19 cellular contexts compared by ENCODE assay signal in genomic region chr11:106082096-106082495, GRCh38. TPM values are rescaled to one million over a fixed set of nuclear protein-coding genes. Genes with fewer than 3 reads are reported as not detected.
DNase-seq lines count a peak whose midpoint lies in the region; ATAC-seq, FAIRE-seq and TF ChIP-seq lines count a peak whose summit lies in the region.
"Had no signal": no experiment of that assay in that cellular context is flagged by ENCODE, and none has a peak within 500 bp of the region (broad histone marks: within the 10 kb centered on the region; RNA-seq: fewer than 3 reads in every experiment).

No MANE protein-coding gene starts in this region.

- H3K27ac ChIP-seq in CD4-positive, CD25-positive, alpha-beta regulatory T cell (ENCODE audit: insufficient read depth, low read length, poor library complexity, severe bottlenecking) = no peak overlapping the region
- H3K27ac ChIP-seq in GM12878 (ENCODE audit: control insufficient read depth, insufficient read depth) = no peak overlapping the region
- H3K27ac ChIP-seq: A549; BLaER1 treated with 17β-estradiol and CSF1 and Interleukin-3, amounts not matched to agents 10 nM and 100 nM had no signal

- no peak overlapping the region for H3K9ac ChIP-seq in GM12878 (ENCODE audit: control insufficient read depth, insufficient read depth, low read length)
- H3K9ac ChIP-seq: BLaER1 treated with 17β-estradiol and CSF1 and Interleukin-3, amounts not matched to agents 10 nM and 100 nM had no signal

- no peak for FAIRE-seq in GM12878 (lab: Jason Lieb, UNC)
- FAIRE-seq: A549, GM12892 had no signal

- no peak for TF ChIP-seq EP300 in GM12878 (IDR thresholded peaks at IDR 0.05; ENCODE audit: borderline replicate concordance in 1 of 2, control insufficient read depth in 1 of 2, low read depth in 2 of 2, low read length in 2 of 2)

- H4K20me1 ChIP-seq in GM12878 (ENCODE audit: control insufficient read depth, insufficient read depth) = no peaks in the 10 kb centered on the region

- intact Hi-C loops in GM12878 (cut with micrococcal nuclease; ENCODE audit: unreplicated experiment) = loop anchor here (10.0 kb wide), 1 partner anchor 153 kb away; no protein-coding TSS in a partner anchor

- peak overlapping the region; percentile 7; the same call in 1 of the 2 replicates for H3K4me2 ChIP-seq in GM12878 (ENCODE audit: control insufficient read depth, insufficient read depth)
- H3K4me2 ChIP-seq: A549 had no signal

- no TSS peak for BruUV-seq in GM12878 (replicated peaks; lab: Mats Ljungman, UMichigan)

- no peaks in the 10 kb centered on the region for H3K9me3 Mint-ChIP-seq in CD4-positive, CD25-positive, alpha-beta regulatory T cell
- no peaks in the 10 kb centered on the region for H3K9me3 Mint-ChIP-seq in IgD-negative memory B cell
- no peaks in the 10 kb centered on the region for H3K9me3 Mint-ChIP-seq in nephron

- RAD21 ChIA-PET in GM12878 (lab: Charles Lee; ENCODE audit: unreplicated experiment) = interaction anchor here (1.0 kb wide), 1 partner anchor 9 kb away, joined by 3 read pairs; no protein-coding TSS in a partner anchor

- TF ChIP-seq POLR2A in GM12878 (IDR thresholded peaks at IDR 0.05; ENCODE audit: low read depth, low read length) = no peak

- SMC1A ChIA-PET in GM12878 (lab: Charles Lee; ENCODE audit: uncharacterized antibody, unreplicated experiment) = interaction anchor here (0.8 to 1.6 kb wide), 2 partner anchors 9 to 19 kb away, joined by 3 to 5 read pairs; no protein-coding TSS in a partner anchor

- no peak for TF ChIP-seq RAD21 in GM12878 (IDR thresholded peaks at IDR 0.05; ENCODE audit: insufficient read depth, low read depth, low read length)

- no peak overlapping the region for H2AFZ ChIP-seq in GM12878 (ENCODE audit: control insufficient read depth, low read depth, low read length)

- no peaks in the 10 kb centered on the region for H3K27me3 ChIP-seq in CD4-positive, CD25-positive, alpha-beta regulatory T cell (ENCODE audit: control insufficient read depth, insufficient read depth, low read length)
- no peaks in the 10 kb centered on the region for H3K27me3 ChIP-seq in GM12878 (replicated peaks in 1 of 2; ENCODE audit: control insufficient read depth in 2 of 2, insufficient read depth in 2 of 2, low read length in 1 of 2)
- H3K27me3 ChIP-seq: BLaER1 treated with 17β-estradiol and CSF1 and Interleukin-3, amounts not matched to agents 10 nM and 100 nM had no signal

- no peak for ATAC-seq in CD4-positive, CD25-positive, alpha-beta regulatory T cell (ENCODE audit: low read depth in 2 of 2)
- no peak for ATAC-seq in GM12878
- ATAC-seq in GM18520 (IDR thresholded peaks at IDR 0.05; ENCODE audit: unreplicated experiment) = no peak
- no peak for ATAC-seq in HG02840 (IDR thresholded peaks at IDR 0.05; ENCODE audit: low FRiP score, unreplicated experiment)
- ATAC-seq: A549 had no signal

- no peak for TF ChIP-seq CTCF in GM12878 (IDR thresholded peaks at IDR 0.05 in 2 of 3, conservative IDR thresholded peaks at IDR 0.05 in 1 of 3; ENCODE audit: control insufficient read depth in 2 of 3, extremely low read depth in 1 of 3, insufficient read depth in 1 of 3, low read depth in 3 of 3, low read length in 3 of 3)
- no peak for TF ChIP-seq CTCF in nephron (IDR thresholded peaks at IDR 0.05; ENCODE audit: unreplicated experiment in 3 of 3)
- no peak for TF ChIP-seq CTCF in GM20000 (IDR thresholded peaks at IDR 0.05; ENCODE audit: extremely low read depth, missing control alignments)

- peaks cover 12% of the 10 kb centered on the region for H3K36me3 Mint-ChIP-seq in CD4-positive, CD25-positive, alpha-beta regulatory T cell
- H3K36me3 Mint-ChIP-seq in IgD-negative memory B cell (no peaks in the 10 kb centered on the region), nephron (ENCODE audit: low read depth) (peaks cover 60% of the 10 kb centered on the region)

- H3K9me3 ChIP-seq in CD4-positive, CD25-positive, alpha-beta regulatory T cell (ENCODE audit: control insufficient read depth in 2 of 2, low read length in 2 of 2) = no peaks in the 10 kb centered on the region
- no peaks in the 10 kb centered on the region for H3K9me3 ChIP-seq in GM12878 (replicated peaks; ENCODE audit: control insufficient read depth, insufficient read depth, low read length)
- H3K9me3 ChIP-seq: A549; BLaER1 treated with 17β-estradiol and CSF1 and Interleukin-3, amounts not matched to agents 10 nM and 100 nM had no signal

- peak overlapping the region in 1 of 3 donors; percentile 29 for H3K27ac Mint-ChIP-seq in CD4-positive, CD25-positive, alpha-beta regulatory T cell
- H3K27ac Mint-ChIP-seq in IgD-negative memory B cell = no peak overlapping the region
- no peak overlapping the region for H3K27ac Mint-ChIP-seq in nephron

- H3K36me3 ChIP-seq in CD4-positive, CD25-positive, alpha-beta regulatory T cell (ENCODE audit: control insufficient read depth, insufficient read depth, low read length) = peaks cover 29% of the 10 kb centered on the region
- H3K36me3 ChIP-seq in GM12878 (ENCODE audit: control insufficient read depth in 2 of 2, insufficient read depth in 2 of 2, low read length in 1 of 2) = peaks cover 0 to 15% of the 10 kb centered on the region in 2 experiments; a peak in 2 of 4 replicates

- H3K27me3 Mint-ChIP-seq in CD4-positive, CD25-positive, alpha-beta regulatory T cell = no peaks in the 10 kb centered on the region
- no peaks in the 10 kb centered on the region for H3K27me3 Mint-ChIP-seq in IgD-negative memory B cell
- no peaks in the 10 kb centered on the region for H3K27me3 Mint-ChIP-seq in nephron (ENCODE audit: low read depth)

- H3K4me1 Mint-ChIP-seq in CD4-positive, CD25-positive, alpha-beta regulatory T cell = peaks cover 42 to 86% (median 60%) of the 10 kb centered on the region in 4 donors
- H3K4me1 Mint-ChIP-seq in IgD-negative memory B cell = peaks cover 27 to 48% (median 30%) of the 10 kb centered on the region in 3 donors
- peaks cover 50% of the 10 kb centered on the region for H3K4me1 Mint-ChIP-seq in nephron

- CTCF ChIA-PET in GM12878 (lab: Yijun Ruan, JAX) = no interaction called here

- H3K79me2 ChIP-seq in GM12878 (ENCODE audit: control insufficient read depth, insufficient read depth, low read length) = peaks cover 60% of the 10 kb centered on the region

- in situ Hi-C loops in GM12878 (cut with MboI) = loop anchor here (10.0 kb wide), 1 partner anchor 963 kb away; no protein-coding TSS in a partner anchor

- DNase-seq in CD4-positive, CD25-positive, alpha-beta regulatory T cell = no peak
- DNase-seq in GM12878 (ENCODE audit: low read depth, low spot score) (no peak), GM20000 (ENCODE audit: low spot score) (no peak)
- DNase-seq: GF-D8, H7, IMR-90, Kasumi-1, NCI-H1417 treated with DMSO at 0.1 percent for 48 hours, NCI-H1930, NCI-H69, OCI-M1, SIG-M5 had no signal

- H3K4me3 Mint-ChIP-seq in CD4-positive, CD25-positive, alpha-beta regulatory T cell = peak overlapping the region in 3 of 4 donors; percentile 18 to 39 (median 19)
- peak overlapping the region in 3 of 4 donors; percentile 5 to 51 (median 28) for H3K4me3 Mint-ChIP-seq in IgD-negative memory B cell
- peak overlapping the region in 2 of 3 experiments; percentile 7 to 11 for H3K4me3 Mint-ChIP-seq in nephron

- H3K4me3 ChIP-seq in CD4-positive, CD25-positive, alpha-beta regulatory T cell (ENCODE audit: low read depth, low read length) = peak overlapping the region; percentile 12
- H3K4me3 ChIP-seq in GM12878 = no peak overlapping the region; the same call in 1 of the 2 replicates
- H3K4me3 ChIP-seq: A549; BLaER1 treated with 17β-estradiol and CSF1 and Interleukin-3, amounts not matched to agents 10 nM and 100 nM had no signal

- POLR2A ChIA-PET in GM12878 (lab: Charles Lee) = no interaction called here

- peaks cover 55% of the 10 kb centered on the region for H3K4me1 ChIP-seq in CD4-positive, CD25-positive, alpha-beta regulatory T cell (ENCODE audit: control insufficient read depth, insufficient read depth, low read length, poor library complexity, severe bottlenecking)
- H3K4me1 ChIP-seq in GM12878 (ENCODE audit: control insufficient read depth, insufficient read depth, low read length) = peaks cover 4% of the 10 kb centered on the region

RNA-seq across cellular contexts. Expression of gene AASDHPPT, which starts 4.6 kb away (rescaled TPM):
- total RNA-seq in CD4-positive, CD25-positive, alpha-beta regulatory T cell = 21.8 TPM
- polyA plus RNA-seq in CD4-positive, CD25-positive, alpha-beta regulatory T cell = 10 to 100 TPM; 48.8 to 54.2 (median 50.4) TPM
- polyA plus RNA-seq in IgD-negative memory B cell (55.4 TPM), GM12878 (2011; rRNA removed) (47.1 and 69.5 TPM in 2 replicates), GM12878 (2014; fragmentation: Illumina TruSeq; extraction: Trizol) (46.2 and 51.0 TPM in 2 replicates), GM12878 (2014; fragmentation: Nextera tagmentation; extraction: Ambion mirVana) (10 to 100 TPM; 53.8 to 87.8 TPM), GM12878 (2014; rRNA removed) (35.0 and 37.3 TPM in 2 replicates), GM12878 (2016; fragmentation: Nextera tagmentation; extraction: Ambion mirVana) (10 to 100 TPM; 86.2 to 92.6 TPM)
- 30.6 and 33.6 TPM in 2 replicates for total RNA-seq in GM12878 (2013; cell fraction: nucleolus; rRNA removed)
- total RNA-seq in GM12878 (2014; rRNA removed) (59.4 and 64.9 TPM in 2 replicates), GM12878 (2014; rRNA removed; fragmentation: Illumina TruSeq; extraction: Trizol) (44.0 and 47.1 TPM in 2 replicates), GM12878 (2021) (45.4 and 47.2 TPM in 2 replicates)
- polyA plus RNA-seq in GM12878 (2011; ENCODE audit: low read depth) = 9.3 TPM
- polyA plus RNA-seq in GM12878 (2011; cell fraction: cytosol; rRNA removed) = 18.0 and 27.4 TPM in 2 replicates
- polyA plus RNA-seq in GM12878 (2011; cell fraction: nucleus; rRNA removed) = 18.2 and 22.5 TPM in 2 replicates
- polyA plus RNA-seq in GM12878 (2012) = 20.7 and 24.5 TPM in 2 replicates
- 21.7 and 28.2 TPM in 2 replicates for polyA minus RNA-seq in GM12878 (2011; rRNA and poly(A)+ RNA removed)
- 15.2 and 19.4 TPM in 2 replicates for polyA minus RNA-seq in GM12878 (2011; cell fraction: cytosol; rRNA and poly(A)+ RNA removed)
- 27.0 and 46.8 TPM in 2 replicates for polyA minus RNA-seq in GM12878 (2011; cell fraction: nucleus; rRNA and poly(A)+ RNA removed)

RNA-seq across cellular contexts. Expression of gene KBTBD3, which starts 4.9 kb away (rescaled TPM):
- total RNA-seq in CD4-positive, CD25-positive, alpha-beta regulatory T cell = 9.0 TPM
- polyA plus RNA-seq in CD4-positive, CD25-positive, alpha-beta regulatory T cell = 10 to 100 TPM in 1 of 4 donors, 1 to 10 TPM in 3; 7.8 to 12.5 (median 9.5) TPM
- polyA plus RNA-seq in IgD-negative memory B cell = 16.0 TPM
- 33.0 and 33.8 TPM in 2 replicates for total RNA-seq in GM12878 (2013; cell fraction: nucleolus; rRNA removed)
- 5.1 and 6.0 TPM in 2 replicates for total RNA-seq in GM12878 (2014; rRNA removed)
- 3.8 and 7.0 TPM in 2 replicates for total RNA-seq in GM12878 (2014; rRNA removed; fragmentation: Illumina TruSeq; extraction: Trizol)
- 3.9 and 5.3 TPM in 2 replicates for total RNA-seq in GM12878 (2021)
- 1.2 TPM for polyA plus RNA-seq in GM12878 (2011; ENCODE audit: low read depth)
- 10.6 and 11.6 TPM in 2 replicates for polyA plus RNA-seq in GM12878 (2011; rRNA removed)
- polyA plus RNA-seq in GM12878 (2011; cell fraction: cytosol; rRNA removed) = 1.4 TPM in 2 replicates
- polyA plus RNA-seq in GM12878 (2011; cell fraction: nucleus; rRNA removed) = 3.4 and 3.8 TPM in 2 replicates
- 3.5 and 3.6 TPM in 2 replicates for polyA plus RNA-seq in GM12878 (2012)
- 2.0 and 9.9 TPM in 2 replicates for polyA plus RNA-seq in GM12878 (2014; fragmentation: Illumina TruSeq; extraction: Trizol)
- polyA plus RNA-seq in GM12878 (2014; fragmentation: Nextera tagmentation; extraction: Ambion mirVana) = 10 to 100 TPM; 15.4 to 18.1 TPM
- polyA plus RNA-seq in GM12878 (2014; rRNA removed) = 1.9 and 7.5 TPM in 2 replicates
- polyA plus RNA-seq in GM12878 (2016; fragmentation: Nextera tagmentation; extraction: Ambion mirVana) = 10 to 100 TPM; 14.0 to 16.6 TPM
- 6.0 and 6.7 TPM in 2 replicates for polyA minus RNA-seq in GM12878 (2011; rRNA and poly(A)+ RNA removed)
- polyA minus RNA-seq in GM12878 (2011; cell fraction: cytosol; rRNA and poly(A)+ RNA removed) = 2.8 TPM in 1 of 2 replicates, not detected in the other
- polyA minus RNA-seq in GM12878 (2011; cell fraction: nucleus; rRNA and poly(A)+ RNA removed) = 13.7 and 15.1 TPM in 2 replicates
